Comparison of ENCODE assay signal across 22 cellular contexts in the genomic region with DNA sequence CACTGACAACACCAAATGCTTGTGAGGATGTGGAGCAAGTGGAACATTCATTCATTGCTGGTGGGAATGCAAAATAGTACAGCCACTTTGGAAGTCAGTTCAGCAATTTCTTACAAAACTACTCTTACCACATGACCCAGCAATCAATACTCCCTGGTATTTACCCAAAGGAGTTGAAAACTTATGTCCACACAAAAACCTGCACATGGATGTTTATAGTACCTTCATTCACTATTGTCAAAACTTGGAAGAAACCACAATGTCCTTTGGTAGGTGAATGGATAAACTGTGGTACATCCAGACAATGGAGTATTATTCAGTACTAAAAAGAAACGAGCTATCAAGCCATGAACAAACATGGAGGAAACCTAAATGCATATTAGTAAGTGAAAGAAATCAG. TPM values are rescaled to one million over a fixed set of nuclear protein-coding genes. Genes with fewer than 3 reads are reported as not detected.
A peak's percentile ranks its signal among the peaks of the same experiment; 100 is the strongest.
DNase-seq lines count a peak whose midpoint lies in the region; ATAC-seq and TF ChIP-seq lines count a peak whose summit lies in the region.
"Had no signal": no experiment of that assay in that cellular context is flagged by ENCODE, and none has a peak within 500 bp of the region (broad histone marks: within the 10 kb centered on the region; RNA-seq: fewer than 3 reads in every experiment).

No MANE protein-coding gene starts in this region.

- no peak overlapping the region for H3K27ac ChIP-seq in trophoblast cell (ENCODE audit: low read depth, low read length)
- H3K27ac ChIP-seq: 22Rv1, BLaER1, SJSA1 had no signal

- no peaks in the 10 kb centered on the region for H3K9me3 ChIP-seq in trophoblast cell (ENCODE audit: insufficient read depth, low read depth, low read length)
- H3K9me3 ChIP-seq: BLaER1, SJSA1 had no signal

- no peaks in the 10 kb centered on the region for H3K4me1 ChIP-seq in trophoblast cell (ENCODE audit: control insufficient read depth in 1 of 2, insufficient read depth in 2 of 2, low read length in 2 of 2)
- H3K4me1 ChIP-seq: BLaER1, SJSA1 had no signal

- no peaks in the 10 kb centered on the region for H3K27me3 ChIP-seq in trophoblast cell (ENCODE audit: insufficient read depth, low read length)
- H3K27me3 ChIP-seq: SJSA1 had no signal

- no peak overlapping the region for H4K8ac ChIP-seq in trophoblast cell (ENCODE audit: low read depth, low read length)

- no peak overlapping the region for H2AK5ac ChIP-seq in trophoblast cell (ENCODE audit: low read length)

- no peak overlapping the region for H3K4me3 Mint-ChIP-seq in activated CD4-positive, alpha-beta T cell treated with anti-CD3 and anti-CD28 coated beads for 36 hours
- no peak overlapping the region for H3K4me3 Mint-ChIP-seq in natural killer cell
- H3K4me3 Mint-ChIP-seq in natural killer cell treated with Interleukin-12 subunit alpha and Interleukin-12 subunit beta and Interleukin-15 and Interleukin-18, amount 100 ng/mL, for 72 hours: no peak overlapping the region
- peak overlapping the region; percentile 32 for H3K4me3 Mint-ChIP-seq in central memory CD8-positive, alpha-beta T cell

- H3K27me3 Mint-ChIP-seq in activated CD4-positive, alpha-beta T cell treated with anti-CD3 and anti-CD28 coated beads for 36 hours: no peaks in the 10 kb centered on the region
- no peaks in the 10 kb centered on the region for H3K27me3 Mint-ChIP-seq in natural killer cell (ENCODE audit: low read depth in 2 of 2)
- H3K27me3 Mint-ChIP-seq in natural killer cell treated with Interleukin-12 subunit alpha and Interleukin-12 subunit beta and Interleukin-15 and Interleukin-18, amount 100 ng/mL, for 72 hours: peaks cover 0 to 6% of the 10 kb centered on the region in 2 donors
- H3K27me3 Mint-ChIP-seq in central memory CD8-positive, alpha-beta T cell: no peaks in the 10 kb centered on the region
- H3K27me3 Mint-ChIP-seq: CD8-positive, alpha-beta memory T cell had no signal

- intact Hi-C loops in activated CD4-positive, alpha-beta T cell treated with anti-CD3 and anti-CD28 coated beads for 36 hours (cut with DNase I, micrococcal nuclease): no loop called here
- intact Hi-C loops in natural killer cell (cut with micrococcal nuclease): no loop called here

- H3K14ac ChIP-seq in trophoblast cell (ENCODE audit: low read length): no peak overlapping the region

- H3K79me1 ChIP-seq in trophoblast cell (ENCODE audit: low read length): no peaks in the 10 kb centered on the region

- H2BK5ac ChIP-seq in trophoblast cell (ENCODE audit: low read depth, low read length, poor library complexity): no peak overlapping the region

- no peak overlapping the region for H3K9ac ChIP-seq in trophoblast cell (ENCODE audit: low read length)
- H3K9ac ChIP-seq: BLaER1 had no signal

- WGBS in trophoblast cell (ENCODE audit: extremely low coverage, insufficient coverage, insufficient read length): no CpG with 5 or more reads among the region's 1 CpG

- peaks cover 0 to 3% of the 10 kb centered on the region in 2 experiments for H3K36me3 ChIP-seq in trophoblast cell (ENCODE audit: control insufficient read depth in 1 of 2, insufficient read depth in 2 of 2, low read length in 2 of 2)

- H3K23ac ChIP-seq in trophoblast cell (ENCODE audit: low read length): no peak overlapping the region

- CTCF ChIA-PET in activated CD4-positive, alpha-beta T cell treated with anti-CD3 and anti-CD28 coated beads for 36 hours (lab: Charles Lee): interaction anchor here (0.7 kb wide), 1 partner anchor 175 kb away, joined by 3 read pairs; no protein-coding TSS in a partner anchor

- H4K91ac ChIP-seq in trophoblast cell (ENCODE audit: low read depth, low read length): no peak overlapping the region

- H3K18ac ChIP-seq in trophoblast cell (ENCODE audit: low read length): no peak overlapping the region

- H3K4me1 Mint-ChIP-seq in activated CD4-positive, alpha-beta T cell treated with anti-CD3 and anti-CD28 coated beads for 36 hours: peaks cover 45% of the 10 kb centered on the region
- peaks cover 23 to 43% of the 10 kb centered on the region in 2 donors for H3K4me1 Mint-ChIP-seq in natural killer cell
- peaks cover 25 to 45% of the 10 kb centered on the region in 2 donors for H3K4me1 Mint-ChIP-seq in natural killer cell treated with Interleukin-12 subunit alpha and Interleukin-12 subunit beta and Interleukin-15 and Interleukin-18, amount 100 ng/mL, for 72 hours (ENCODE audit: low read depth in 2 of 2)
- peaks cover 33% of the 10 kb centered on the region for H3K4me1 Mint-ChIP-seq in central memory CD8-positive, alpha-beta T cell

- no peak overlapping the region for H2BK120ac ChIP-seq in trophoblast cell (ENCODE audit: insufficient read depth, low read length, poor library complexity)

- no peak overlapping the region for H4K12ac ChIP-seq in trophoblast cell (ENCODE audit: low read depth, low read length)

- H3K79me2 ChIP-seq in trophoblast cell (ENCODE audit: control insufficient read depth, insufficient read depth, low read length, poor library complexity): peaks cover 2% of the 10 kb centered on the region

- no peaks in the 10 kb centered on the region for H3K9me3 Mint-ChIP-seq in activated CD4-positive, alpha-beta T cell treated with anti-CD3 and anti-CD28 coated beads for 36 hours (ENCODE audit: low read depth)
- H3K9me3 Mint-ChIP-seq in natural killer cell: no peaks in the 10 kb centered on the region
- no peaks in the 10 kb centered on the region for H3K9me3 Mint-ChIP-seq in natural killer cell treated with Interleukin-12 subunit alpha and Interleukin-12 subunit beta and Interleukin-15 and Interleukin-18, amount 100 ng/mL, for 72 hours
- H3K9me3 Mint-ChIP-seq in central memory CD8-positive, alpha-beta T cell: no peaks in the 10 kb centered on the region
- H3K9me3 Mint-ChIP-seq: CD8-positive, alpha-beta memory T cell had no signal

- H2AFZ ChIP-seq in trophoblast cell (ENCODE audit: insufficient read depth, low read length, poor library complexity): no peak overlapping the region

- H3K4me3 ChIP-seq in trophoblast cell (ENCODE audit: low read depth, low read length): no peak overlapping the region
- H3K4me3 ChIP-seq: BLaER1, SJSA1 had no signal

- peak overlapping the region; percentile 69 for H3K4ac ChIP-seq in trophoblast cell (ENCODE audit: low read depth, low read length)

- ATAC-seq in activated CD4-positive, alpha-beta T cell treated with anti-CD3 and anti-CD28 coated beads for 36 hours: no peak
- no peak for ATAC-seq in natural killer cell
- ATAC-seq in natural killer cell treated with Interleukin-12 subunit alpha and Interleukin-12 subunit beta and Interleukin-15 and Interleukin-18, amount 100 ng/mL, for 72 hours: no peak
- ATAC-seq in central memory CD8-positive, alpha-beta T cell (replicated peaks; ENCODE audit: extremely low read depth, poor library complexity, severe bottlenecking): no peak

- H3K36me3 Mint-ChIP-seq in activated CD4-positive, alpha-beta T cell treated with anti-CD3 and anti-CD28 coated beads for 36 hours (ENCODE audit: low read depth): peaks cover 50% of the 10 kb centered on the region
- no peaks in the 10 kb centered on the region for H3K36me3 Mint-ChIP-seq in natural killer cell
- peaks cover 21% of the 10 kb centered on the region for H3K36me3 Mint-ChIP-seq in natural killer cell treated with Interleukin-12 subunit alpha and Interleukin-12 subunit beta and Interleukin-15 and Interleukin-18, amount 100 ng/mL, for 72 hours
- H3K36me3 Mint-ChIP-seq in central memory CD8-positive, alpha-beta T cell (ENCODE audit: insufficient read depth): peaks cover 27% of the 10 kb centered on the region

- H3K4me2 ChIP-seq in trophoblast cell (ENCODE audit: low read length): no peak overlapping the region
- H3K4me2 ChIP-seq: BLaER1 had no signal

- POLR2A ChIA-PET in activated CD4-positive, alpha-beta T cell treated with anti-CD3 and anti-CD28 coated beads for 36 hours (lab: Charles Lee): no interaction called here

- no peak overlapping the region for H2BK12ac ChIP-seq in trophoblast cell (ENCODE audit: low read length)

- DNase-seq in activated CD4-positive, alpha-beta T cell treated with anti-CD3 and anti-CD28 coated beads for 36 hours: no peak
- DNase-seq in activated CD4-positive, alpha-beta T cell treated with anti-CD3 and anti-CD28 coated beads, Interleukin-2, amount 50 U/mL, for 1 hour: no peak
- DNase-seq in natural killer cell (no peak), trophoblast cell (no peak), COLO668 (lab: John Stamatoyannopoulos, UW; ENCODE audit: unreplicated experiment) (no peak), NCI-H748 treated with DMSO at 0.1 percent for 48 hours (lab: John Stamatoyannopoulos, UW) (no peak)
- DNase-seq in natural killer cell treated with Interleukin-12 subunit alpha and Interleukin-12 subunit beta and Interleukin-15 and Interleukin-18, amount 100 ng/mL, for 72 hours (ENCODE audit: low spot score): no peak
- no peak for DNase-seq in central memory CD8-positive, alpha-beta T cell (ENCODE audit: low spot score in 2 of 2)
- DNase-seq: ACHN; CD8-positive, alpha-beta memory T cell; DMS53; EL; GF-D8; Kasumi-1; NCI-H1694; NCI-H2081 treated with DMSO at 0.1 percent for 48 hours; NCI-H446; NCI-H526; OCI-M1 had no signal

- no peak for TF ChIP-seq CTCF in natural killer cell (IDR thresholded peaks at IDR 0.05)

- H3K27ac Mint-ChIP-seq in activated CD4-positive, alpha-beta T cell treated with anti-CD3 and anti-CD28 coated beads for 36 hours: peak overlapping the region; percentile 35
- H3K27ac Mint-ChIP-seq in natural killer cell: peak overlapping the region; percentile 21 to 52
- no peak overlapping the region for H3K27ac Mint-ChIP-seq in natural killer cell treated with Interleukin-12 subunit alpha and Interleukin-12 subunit beta and Interleukin-15 and Interleukin-18, amount 100 ng/mL, for 72 hours
- H3K27ac Mint-ChIP-seq in central memory CD8-positive, alpha-beta T cell (ENCODE audit: low read depth): no peak overlapping the region

RNA-seq across cellular contexts. Expression of a gene that starts 27.5 kb away (rescaled TPM):
- total RNA-seq in activated CD4-positive, alpha-beta T cell treated with anti-CD3 and anti-CD28 coated beads for 36 hours: 100 to 1,000 TPM; 513 to 554 TPM
- 100 to 1,000 TPM; 187 to 241 (median 218) TPM for total RNA-seq in natural killer cell
- 100 to 1,000 TPM; 574 to 813 TPM for total RNA-seq in natural killer cell treated with Interleukin-12 subunit alpha and Interleukin-12 subunit beta and Interleukin-15 and Interleukin-18, amount 100 ng/mL, for 72 hours
- polyA plus RNA-seq in trophoblast cell (2013): 57.3 and 60.9 TPM in 2 replicates

Comparison
In these comparisons a context has a peak if more than half of its experiments do, and no peak if none do; other contexts are left out.
1. H3K27ac Mint-ChIP-seq: peak in activated CD4-positive, alpha-beta T cell treated with anti-CD3 and anti-CD28 coated beads for 36 hours (single experiment) and natural killer cell (2 of 2); none in natural killer cell treated with Interleukin-12 subunit alpha and Interleukin-12 subunit beta and Interleukin-15 and Interleukin-18, amount 100 ng/mL, for 72 hours (0 of 2) and central memory CD8-positive, alpha-beta T cell (single experiment).